ENCODE assay signal across 9 cellular contexts in genomic region chr3:119290613-119291012, GRCh38. TPM values are rescaled to one million over a fixed set of nuclear protein-coding genes. Genes with fewer than 3 reads are reported as not detected.
"Had no signal": no experiment of that assay in that cellular context is flagged by ENCODE, and none has a peak within 500 bp of the region (broad histone marks: within the 10 kb centered on the region; RNA-seq: fewer than 3 reads in every experiment).

No MANE protein-coding gene starts in this region.

- H2AFZ ChIP-seq: GM23248 had no signal

- ATAC-seq: HCT116, HepG2 had no signal

- H3K4me3 Mint-ChIP-seq: HFFc6 had no signal

- H3K27me3 Mint-ChIP-seq: IgD-negative memory B cell had no signal

- H3K27ac Mint-ChIP-seq: HFFc6 had no signal

- H3K9ac ChIP-seq: GM23248 had no signal

- H3K27ac ChIP-seq: GM23248, HL-60 had no signal

- H3K4me3 ChIP-seq: GM23248, HAP-1 had no signal

- H3K9me3 ChIP-seq: HAP-1 had no signal

- DNase-seq: GM23248, GOT3, H7, HFFc6 had no signal

- H3K36me3 ChIP-seq: HAP-1 had no signal

RNA-seq across cellular contexts. Expression of gene ARHGAP31, which starts 3.6 kb away (rescaled TPM):
- total RNA-seq: HepG2 had no signal
- polyA plus RNA-seq: HepG2 had no signal
